ENCODE assay signal across 1 cellular context in the genomic region with DNA sequence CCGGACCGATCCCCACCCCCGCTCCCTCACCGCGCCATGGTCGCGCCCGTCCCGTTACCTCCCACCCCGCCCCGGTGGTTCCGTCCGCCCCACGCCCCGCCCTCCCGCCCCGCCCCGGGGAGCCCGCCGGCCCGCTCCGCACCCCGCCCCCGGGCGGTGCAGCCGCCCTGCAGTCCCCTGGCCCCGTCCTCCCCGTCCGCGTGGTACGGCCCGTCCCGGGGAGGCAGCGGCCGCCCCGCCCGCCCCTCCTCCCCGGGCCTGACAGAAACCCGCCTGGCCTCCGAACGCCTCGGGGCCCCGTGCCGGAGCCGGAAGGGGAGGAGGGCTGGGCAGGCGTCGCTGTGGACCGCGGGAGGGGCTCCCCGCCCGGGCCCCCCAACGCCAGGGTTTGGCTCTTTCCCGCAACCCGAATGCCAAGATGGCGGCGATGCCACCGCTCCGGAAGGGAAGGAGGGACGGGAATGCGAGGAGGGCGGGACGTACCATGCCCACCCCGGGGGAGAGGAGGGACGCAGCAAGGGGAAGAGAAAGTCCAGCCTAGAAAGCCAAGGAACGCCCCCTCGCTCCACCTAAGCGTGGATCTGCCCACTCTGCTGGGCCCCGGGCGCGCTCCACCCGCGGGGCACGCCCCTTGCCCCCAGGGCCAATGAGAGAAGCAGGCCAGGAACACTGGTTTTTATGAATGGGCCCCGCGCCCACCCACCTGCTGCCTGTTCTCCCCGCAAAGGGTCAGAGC.
TF ChIP-seq lines count a peak whose summit lies in the region.

A gene (minus strand): TSS at position 56 of the 736 bp plus-strand sequence. CDS start 132 bp downstream, outside the sequence.

TF ChIP-seq in HEK293, 187 proteins besides CTCF, POLR2A, EP300 and RAD21 (continued from another document and continues in another):
- TF ChIP-seq ZXDB (tag by site-specific recombination; IDR thresholded peaks at IDR 0.05) (peak; percentile 51), ZNF585B (tag by site-specific recombination; IDR thresholded peaks at IDR 0.05) (no peak), OVOL3 (tag by site-specific recombination; IDR thresholded peaks at IDR 0.05) (no peak; the same call in 1 of the 2 replicates), ZNF664 (tag by site-specific recombination; IDR thresholded peaks at IDR 0.05) (no peak), ZNF239 (tag by site-specific recombination; IDR thresholded peaks at IDR 0.05) (no peak), PRDM1 (tag by site-specific recombination; IDR thresholded peaks at IDR 0.05) (peak; percentile 93), ZNF501 (tag by site-specific recombination; IDR thresholded peaks at IDR 0.05) (no peak; the same call in 1 of the 2 replicates), ZNF133 (tag by site-specific recombination; IDR thresholded peaks at IDR 0.05) (no peak), ZNF416 (tag by site-specific recombination; IDR thresholded peaks at IDR 0.05) (no peak), KLF7 (tag by site-specific recombination; IDR thresholded peaks at IDR 0.05; ENCODE audit: borderline replicate concordance) (peak; percentile 84; the same call in 1 of the 2 replicates), SP2 (tag by site-specific recombination; IDR thresholded peaks at IDR 0.05) (peak; percentile 97), ZNF266 (tag by site-specific recombination; IDR thresholded peaks at IDR 0.05; ENCODE audit: low read depth) (no peak), ZNF610 (tag by site-specific recombination; IDR thresholded peaks at IDR 0.05; ENCODE audit: borderline replicate concordance) (peak; percentile 70), IKZF3 (tag by site-specific recombination; IDR thresholded peaks at IDR 0.05) (peak; percentile 98), ZNF544 (tag by site-specific recombination; IDR thresholded peaks at IDR 0.05) (no peak), ZNF571 (tag by site-specific recombination; IDR thresholded peaks at IDR 0.05) (no peak), HOXD13 (CRISPR knock-in tag; IDR thresholded peaks at IDR 0.05; ENCODE audit: borderline replicate concordance) (no peak), ZNF777 (tag by site-specific recombination; IDR thresholded peaks at IDR 0.05; ENCODE audit: borderline replicate concordance) (no peak), ZNF600 (tag by site-specific recombination; IDR thresholded peaks at IDR 0.05) (peak; percentile 90), ZNF624 (tag by site-specific recombination; IDR thresholded peaks at IDR 0.05) (no peak), ZNF530 (tag by site-specific recombination; IDR thresholded peaks at IDR 0.05; ENCODE audit: low read depth) (no peak), ZNF701 (tag by site-specific recombination; IDR thresholded peaks at IDR 0.05) (no peak), GLIS2 (tag by site-specific recombination; IDR thresholded peaks at IDR 0.05) (peak; percentile 89), ZNF621 (tag by site-specific recombination; IDR thresholded peaks at IDR 0.05) (no peak), ZNF24 (tag by site-specific recombination; IDR thresholded peaks at IDR 0.05) (no peak), YY1 (tag by site-specific recombination; IDR thresholded peaks at IDR 0.05) (peak; percentile 94; the same call in 1 of the 2 replicates), ZBTB1 (tag by site-specific recombination; IDR thresholded peaks at IDR 0.05) (no peak), ZNF76 (tag by site-specific recombination; IDR thresholded peaks at IDR 0.05; ENCODE audit: borderline replicate concordance, low read depth) (peak; percentile 70), ZNF138 (tag by site-specific recombination; IDR thresholded peaks at IDR 0.05; ENCODE audit: borderline replicate concordance) (no peak), ZNF529 (tag by site-specific recombination; IDR thresholded peaks at IDR 0.05; ENCODE audit: insufficient replicate concordance) (no peak), ZBTB20 (tag by site-specific recombination; IDR thresholded peaks at IDR 0.05) (peak; percentile 86), ZNF660 (tag by site-specific recombination; IDR thresholded peaks at IDR 0.05) (peak; percentile 78), ZNF23 (tag by site-specific recombination; IDR thresholded peaks at IDR 0.05; ENCODE audit: borderline replicate concordance) (no peak), ZNF670 (tag by site-specific recombination; IDR thresholded peaks at IDR 0.05; ENCODE audit: low read depth) (no peak), ZBTB8A (tag by site-specific recombination; IDR thresholded peaks at IDR 0.05) (peak; percentile 66), ZBTB21 (tag by site-specific recombination; IDR thresholded peaks at IDR 0.05) (peak; percentile 31; the same call in 1 of the 2 replicates)
- TF ChIP-seq, protein P1, sequence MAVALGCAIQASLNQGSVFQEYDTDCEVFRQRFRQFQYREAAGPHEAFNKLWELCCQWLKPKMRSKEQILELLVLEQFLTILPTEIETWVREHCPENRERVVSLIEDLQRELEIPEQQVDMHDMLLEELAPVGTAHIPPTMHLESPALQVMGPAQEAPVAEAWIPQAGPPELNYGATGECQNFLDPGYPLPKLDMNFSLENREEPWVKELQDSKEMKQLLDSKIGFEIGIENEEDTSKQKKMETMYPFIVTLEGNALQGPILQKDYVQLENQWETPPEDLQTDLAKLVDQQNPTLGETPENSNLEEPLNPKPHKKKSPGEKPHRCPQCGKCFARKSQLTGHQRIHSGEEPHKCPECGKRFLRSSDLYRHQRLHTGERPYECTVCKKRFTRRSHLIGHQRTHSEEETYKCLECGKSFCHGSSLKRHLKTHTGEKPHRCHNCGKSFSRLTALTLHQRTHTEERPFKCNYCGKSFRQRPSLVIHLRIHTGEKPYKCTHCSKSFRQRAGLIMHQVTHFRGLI (tag by site-specific recombination; IDR thresholded peaks at IDR 0.05), result no peak
- TF ChIP-seq, protein P2, sequence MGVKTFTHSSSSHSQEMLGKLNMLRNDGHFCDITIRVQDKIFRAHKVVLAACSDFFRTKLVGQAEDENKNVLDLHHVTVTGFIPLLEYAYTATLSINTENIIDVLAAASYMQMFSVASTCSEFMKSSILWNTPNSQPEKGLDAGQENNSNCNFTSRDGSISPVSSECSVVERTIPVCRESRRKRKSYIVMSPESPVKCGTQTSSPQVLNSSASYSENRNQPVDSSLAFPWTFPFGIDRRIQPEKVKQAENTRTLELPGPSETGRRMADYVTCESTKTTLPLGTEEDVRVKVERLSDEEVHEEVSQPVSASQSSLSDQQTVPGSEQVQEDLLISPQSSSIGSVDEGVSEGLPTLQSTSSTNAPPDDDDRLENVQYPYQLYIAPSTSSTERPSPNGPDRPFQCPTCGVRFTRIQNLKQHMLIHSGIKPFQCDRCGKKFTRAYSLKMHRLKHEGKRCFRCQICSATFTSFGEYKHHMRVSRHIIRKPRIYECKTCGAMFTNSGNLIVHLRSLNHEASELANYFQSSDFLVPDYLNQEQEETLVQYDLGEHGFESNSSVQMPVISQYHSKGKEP (tag by site-specific recombination; IDR thresholded peaks at IDR 0.05), result no peak
- TF ChIP-seq, protein P3, sequence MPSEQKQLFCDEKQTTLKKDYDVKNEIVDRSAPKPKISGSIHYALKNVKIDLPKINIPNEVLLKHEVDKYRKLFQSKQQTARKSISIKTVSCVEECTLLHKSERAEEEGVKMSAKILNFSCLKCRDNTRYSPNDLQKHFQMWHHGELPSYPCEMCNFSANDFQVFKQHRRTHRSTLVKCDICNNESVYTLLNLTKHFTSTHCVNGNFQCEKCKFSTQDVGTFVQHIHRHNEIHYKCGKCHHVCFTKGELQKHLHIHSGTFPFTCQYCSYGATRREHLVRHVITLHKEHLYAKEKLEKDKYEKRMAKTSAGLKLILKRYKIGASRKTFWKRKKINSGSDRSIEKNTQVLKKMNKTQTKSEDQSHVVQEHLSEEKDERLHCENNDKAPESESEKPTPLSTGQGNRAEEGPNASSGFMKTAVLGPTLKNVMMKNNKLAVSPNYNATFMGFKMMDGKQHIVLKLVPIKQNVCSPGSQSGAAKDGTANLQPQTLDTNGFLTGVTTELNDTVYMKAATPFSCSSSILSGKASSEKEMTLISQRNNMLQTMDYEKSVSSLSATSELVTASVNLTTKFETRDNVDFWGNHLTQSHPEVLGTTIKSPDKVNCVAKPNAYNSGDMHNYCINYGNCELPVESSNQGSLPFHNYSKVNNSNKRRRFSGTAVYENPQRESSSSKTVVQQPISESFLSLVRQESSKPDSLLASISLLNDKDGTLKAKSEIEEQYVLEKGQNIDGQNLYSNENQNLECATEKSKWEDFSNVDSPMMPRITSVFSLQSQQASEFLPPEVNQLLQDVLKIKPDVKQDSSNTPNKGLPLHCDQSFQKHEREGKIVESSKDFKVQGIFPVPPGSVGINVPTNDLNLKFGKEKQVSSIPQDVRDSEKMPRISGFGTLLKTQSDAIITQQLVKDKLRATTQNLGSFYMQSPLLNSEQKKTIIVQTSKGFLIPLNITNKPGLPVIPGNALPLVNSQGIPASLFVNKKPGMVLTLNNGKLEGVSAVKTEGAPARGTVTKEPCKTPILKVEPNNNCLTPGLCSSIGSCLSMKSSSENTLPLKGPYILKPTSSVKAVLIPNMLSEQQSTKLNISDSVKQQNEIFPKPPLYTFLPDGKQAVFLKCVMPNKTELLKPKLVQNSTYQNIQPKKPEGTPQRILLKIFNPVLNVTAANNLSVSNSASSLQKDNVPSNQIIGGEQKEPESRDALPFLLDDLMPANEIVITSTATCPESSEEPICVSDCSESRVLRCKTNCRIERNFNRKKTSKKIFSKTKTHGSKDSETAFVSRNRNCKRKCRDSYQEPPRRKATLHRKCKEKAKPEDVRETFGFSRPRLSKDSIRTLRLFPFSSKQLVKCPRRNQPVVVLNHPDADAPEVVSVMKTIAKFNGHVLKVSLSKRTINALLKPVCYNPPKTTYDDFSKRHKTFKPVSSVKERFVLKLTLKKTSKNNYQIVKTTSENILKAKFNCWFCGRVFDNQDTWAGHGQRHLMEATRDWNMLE (tag by site-specific recombination; conservative IDR thresholded peaks at IDR 0.05; ENCODE audit: low read depth), result no peak
- TF ChIP-seq, protein P4, sequence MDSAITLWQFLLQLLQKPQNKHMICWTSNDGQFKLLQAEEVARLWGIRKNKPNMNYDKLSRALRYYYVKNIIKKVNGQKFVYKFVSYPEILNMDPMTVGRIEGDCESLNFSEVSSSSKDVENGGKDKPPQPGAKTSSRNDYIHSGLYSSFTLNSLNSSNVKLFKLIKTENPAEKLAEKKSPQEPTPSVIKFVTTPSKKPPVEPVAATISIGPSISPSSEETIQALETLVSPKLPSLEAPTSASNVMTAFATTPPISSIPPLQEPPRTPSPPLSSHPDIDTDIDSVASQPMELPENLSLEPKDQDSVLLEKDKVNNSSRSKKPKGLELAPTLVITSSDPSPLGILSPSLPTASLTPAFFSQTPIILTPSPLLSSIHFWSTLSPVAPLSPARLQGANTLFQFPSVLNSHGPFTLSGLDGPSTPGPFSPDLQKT (IDR thresholded peaks at IDR 0.05; ENCODE audit: borderline replicate concordance, low read depth, low read length), result no peak
- TF ChIP-seq, protein P5, sequence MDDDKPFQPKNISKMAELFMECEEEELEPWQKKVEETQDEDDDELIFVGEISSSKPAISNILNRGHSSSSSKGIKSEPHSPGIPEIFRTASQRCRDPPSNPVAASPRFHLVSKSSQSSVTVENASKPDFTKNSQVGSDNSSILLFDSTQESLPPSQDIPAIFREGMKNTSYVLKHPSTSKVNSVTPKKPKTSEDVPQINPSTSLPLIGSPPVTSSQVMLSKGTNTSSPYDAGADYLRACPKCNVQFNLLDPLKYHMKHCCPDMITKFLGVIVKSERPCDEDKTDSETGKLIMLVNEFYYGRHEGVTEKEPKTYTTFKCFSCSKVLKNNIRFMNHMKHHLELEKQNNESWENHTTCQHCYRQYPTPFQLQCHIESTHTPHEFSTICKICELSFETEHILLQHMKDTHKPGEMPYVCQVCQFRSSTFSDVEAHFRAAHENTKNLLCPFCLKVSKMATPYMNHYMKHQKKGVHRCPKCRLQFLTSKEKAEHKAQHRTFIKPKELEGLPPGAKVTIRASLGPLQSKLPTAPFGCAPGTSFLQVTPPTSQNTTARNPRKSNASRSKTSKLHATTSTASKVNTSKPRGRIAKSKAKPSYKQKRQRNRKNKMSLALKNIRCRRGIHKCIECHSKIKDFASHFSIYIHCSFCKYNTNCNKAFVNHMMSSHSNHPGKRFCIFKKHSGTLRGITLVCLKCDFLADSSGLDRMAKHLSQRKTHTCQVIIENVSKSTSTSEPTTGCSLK (tag by site-specific recombination; IDR thresholded peaks at IDR 0.05), result no peak
- TF ChIP-seq, protein P6, sequence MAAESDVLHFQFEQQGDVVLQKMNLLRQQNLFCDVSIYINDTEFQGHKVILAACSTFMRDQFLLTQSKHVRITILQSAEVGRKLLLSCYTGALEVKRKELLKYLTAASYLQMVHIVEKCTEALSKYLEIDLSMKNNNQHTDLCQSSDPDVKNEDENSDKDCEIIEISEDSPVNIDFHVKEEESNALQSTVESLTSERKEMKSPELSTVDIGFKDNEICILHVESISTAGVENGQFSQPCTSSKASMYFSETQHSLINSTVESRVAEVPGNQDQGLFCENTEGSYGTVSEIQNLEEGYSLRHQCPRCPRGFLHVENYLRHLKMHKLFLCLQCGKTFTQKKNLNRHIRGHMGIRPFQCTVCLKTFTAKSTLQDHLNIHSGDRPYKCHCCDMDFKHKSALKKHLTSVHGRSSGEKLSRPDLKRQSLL (tag by site-specific recombination; IDR thresholded peaks at IDR 0.05), result no peak
- TF ChIP-seq, protein P7, sequence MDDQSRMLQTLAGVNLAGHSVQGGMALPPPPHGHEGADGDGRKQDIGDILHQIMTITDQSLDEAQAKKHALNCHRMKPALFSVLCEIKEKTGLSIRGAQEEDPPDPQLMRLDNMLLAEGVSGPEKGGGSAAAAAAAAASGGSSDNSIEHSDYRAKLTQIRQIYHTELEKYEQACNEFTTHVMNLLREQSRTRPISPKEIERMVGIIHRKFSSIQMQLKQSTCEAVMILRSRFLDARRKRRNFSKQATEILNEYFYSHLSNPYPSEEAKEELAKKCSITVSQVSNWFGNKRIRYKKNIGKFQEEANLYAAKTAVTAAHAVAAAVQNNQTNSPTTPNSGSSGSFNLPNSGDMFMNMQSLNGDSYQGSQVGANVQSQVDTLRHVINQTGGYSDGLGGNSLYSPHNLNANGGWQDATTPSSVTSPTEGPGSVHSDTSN (CRISPR knock-in tag; IDR thresholded peaks at IDR 0.05), result peak; percentile 54; the same call in 1 of the 2 replicates
- TF ChIP-seq, protein P8, sequence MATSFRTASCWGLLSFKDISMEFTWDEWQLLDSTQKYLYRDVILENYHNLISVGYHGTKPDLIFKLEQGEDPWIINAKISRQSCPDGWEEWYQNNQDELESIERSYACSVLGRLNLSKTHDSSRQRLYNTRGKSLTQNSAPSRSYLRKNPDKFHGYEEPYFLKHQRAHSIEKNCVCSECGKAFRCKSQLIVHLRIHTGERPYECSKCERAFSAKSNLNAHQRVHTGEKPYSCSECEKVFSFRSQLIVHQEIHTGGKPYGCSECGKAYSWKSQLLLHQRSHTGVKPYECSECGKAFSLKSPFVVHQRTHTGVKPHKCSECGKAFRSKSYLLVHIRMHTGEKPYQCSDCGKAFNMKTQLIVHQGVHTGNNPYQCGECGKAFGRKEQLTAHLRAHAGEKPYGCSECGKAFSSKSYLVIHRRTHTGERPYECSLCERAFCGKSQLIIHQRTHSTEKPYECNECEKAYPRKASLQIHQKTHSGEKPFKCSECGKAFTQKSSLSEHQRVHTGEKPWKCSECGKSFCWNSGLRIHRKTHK (tag by site-specific recombination; IDR thresholded peaks at IDR 0.05), result no peak
- TF ChIP-seq, protein P9, sequence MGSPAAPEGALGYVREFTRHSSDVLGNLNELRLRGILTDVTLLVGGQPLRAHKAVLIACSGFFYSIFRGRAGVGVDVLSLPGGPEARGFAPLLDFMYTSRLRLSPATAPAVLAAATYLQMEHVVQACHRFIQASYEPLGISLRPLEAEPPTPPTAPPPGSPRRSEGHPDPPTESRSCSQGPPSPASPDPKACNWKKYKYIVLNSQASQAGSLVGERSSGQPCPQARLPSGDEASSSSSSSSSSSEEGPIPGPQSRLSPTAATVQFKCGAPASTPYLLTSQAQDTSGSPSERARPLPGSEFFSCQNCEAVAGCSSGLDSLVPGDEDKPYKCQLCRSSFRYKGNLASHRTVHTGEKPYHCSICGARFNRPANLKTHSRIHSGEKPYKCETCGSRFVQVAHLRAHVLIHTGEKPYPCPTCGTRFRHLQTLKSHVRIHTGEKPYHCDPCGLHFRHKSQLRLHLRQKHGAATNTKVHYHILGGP (tag by site-specific recombination; IDR thresholded peaks at IDR 0.05), result peak; percentile 85
